ENCODE assay signal across 1 cellular context in the genomic region with DNA sequence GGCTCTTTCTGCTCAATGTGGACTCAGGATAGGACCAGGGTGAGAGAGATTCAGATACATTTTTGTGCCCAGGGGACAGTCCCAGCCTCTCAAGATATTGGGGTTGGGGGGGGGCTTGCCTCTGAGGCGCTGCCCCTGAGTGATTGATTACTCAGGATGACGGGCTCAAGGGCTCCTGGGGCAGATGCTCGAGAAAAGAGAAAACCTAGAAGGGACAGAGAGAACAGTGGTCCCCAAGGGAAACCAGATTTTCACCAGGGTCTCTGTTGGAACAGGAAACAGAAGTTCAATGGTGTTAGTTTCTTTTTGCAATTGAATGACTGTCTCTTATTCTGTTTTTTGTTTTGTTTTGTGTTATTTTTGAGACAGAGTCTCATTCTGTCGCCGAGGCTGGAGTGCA.
TF ChIP-seq lines count a peak whose summit lies in the region.

No MANE protein-coding gene starts in this region.

TF ChIP-seq in K562, 482 proteins besides CTCF, POLR2A, EP300 and RAD21:
- TF ChIP-seq MEIS2 (IDR thresholded peaks at IDR 0.05; ENCODE audit: partially characterized antibody) (peak; percentile 4), ZFP1 (CRISPR knock-in tag; IDR thresholded peaks at IDR 0.05) (no peak)
TF ChIP-seq in K562: peak in this region for 1.
